ENCODE assay signal across 1 cellular context in genomic region chr16:10930755-10931093, GRCh38.
TF ChIP-seq lines count a peak whose summit lies in the region.

No MANE protein-coding gene starts in this region.

TF ChIP-seq in HepG2, 621 proteins besides CTCF, POLR2A, EP300 and RAD21:
- TF ChIP-seq ZSCAN22 (CRISPR knock-in tag; IDR thresholded peaks at IDR 0.05) (no peak), ZC3H4 (CRISPR knock-in tag; IDR thresholded peaks at IDR 0.05; ENCODE audit: borderline replicate concordance) (no peak), ZNF101 (CRISPR knock-in tag; IDR thresholded peaks at IDR 0.05; ENCODE audit: borderline replicate concordance, low read depth) (no peak), ZBTB34 (CRISPR knock-in tag; IDR thresholded peaks at IDR 0.05) (no peak), SOX13 (IDR thresholded peaks at IDR 0.05) (no peak), SOX13 (CRISPR knock-in tag; conservative IDR thresholded peaks at IDR 0.05 in 1 of 2, IDR thresholded peaks at IDR 0.05 in 1 of 2) (no peak), GTF2F1 (IDR thresholded peaks at IDR 0.05; ENCODE audit: low read length) (no peak), PTBP1 (IDR thresholded peaks at IDR 0.05; ENCODE audit: low read depth, low read length, poor library complexity, severe bottlenecking) (no peak), ZNF816 (CRISPR knock-in tag; IDR thresholded peaks at IDR 0.05; ENCODE audit: borderline replicate concordance) (no peak)
